ENCODE assay signal across 8 cellular contexts in the genomic region with DNA sequence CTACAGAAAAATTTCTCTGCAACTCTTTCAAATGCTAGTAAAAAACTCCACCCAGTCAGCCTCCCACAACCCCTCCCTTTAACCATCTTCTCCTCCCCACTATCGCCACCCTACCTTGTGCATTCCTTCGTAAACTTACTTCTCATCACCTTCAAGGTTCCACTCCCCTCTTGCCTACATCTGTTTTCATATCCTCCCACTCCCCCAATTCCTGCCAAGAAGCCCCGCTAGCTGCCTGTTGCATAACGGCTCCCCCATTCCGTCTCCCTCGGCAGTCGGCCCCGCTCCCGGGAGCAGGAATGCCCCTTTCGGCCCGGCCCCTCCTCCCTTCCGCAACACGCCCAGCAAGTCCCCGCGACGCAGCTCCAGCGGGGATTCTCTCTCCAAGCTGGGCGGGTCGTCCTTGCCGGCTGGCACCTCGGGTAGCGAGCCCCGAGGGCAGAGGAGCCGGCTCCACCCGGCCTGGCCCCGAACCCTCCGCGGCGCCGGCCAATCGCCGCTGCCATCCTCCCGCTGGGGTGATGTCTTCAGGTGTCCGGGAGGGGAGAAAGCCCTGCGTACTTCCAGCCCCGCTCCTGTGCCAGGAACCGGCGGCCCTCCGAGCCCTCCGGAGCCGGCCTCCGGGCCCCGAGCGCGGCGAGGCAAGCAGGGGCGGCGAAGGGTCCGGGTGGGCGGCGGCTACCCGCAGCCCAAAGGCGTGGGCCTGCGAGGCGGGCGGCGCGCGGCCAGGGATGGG. TPM values are rescaled to one million over a fixed set of nuclear protein-coding genes. Genes with fewer than 3 reads are reported as not detected.
DNase-seq lines count a peak whose midpoint lies in the region; ATAC-seq and TF ChIP-seq lines count a peak whose summit lies in the region.

No MANE protein-coding gene starts in this region.

- H3K36me3 ChIP-seq in H7 (replicated peaks; ENCODE audit: control insufficient read depth, insufficient read depth, low read length): no peaks in the 10 kb centered on the region; the same call in 1 of the 2 replicates

- DNase-seq in GM10248 (ENCODE audit: extremely low spot score) (peak; percentile 66), H7 (peak; percentile 90), LNCaP clone FGC (ENCODE audit: low read depth) (peak; percentile 49), T1000 (lab: John Stamatoyannopoulos, UW) (peak; percentile 61), astrocyte of the hippocampus (ENCODE audit: low read depth, low spot score) (peak; percentile 87), hypothalamus (lab: John Stamatoyannopoulos, UW) (peak in 45 of 51 donors; percentile 8 to 77 (median 42)), sciatic nerve (ENCODE audit: low spot score) (peak; percentile 77), GDM1 (lab: John Stamatoyannopoulos, UW) (no peak)

- ATAC-seq in sciatic nerve: peak; percentile 71

- H3K27me3 ChIP-seq in H7 (ENCODE audit: control insufficient read depth, insufficient read depth, low read length): peaks cover 5% of the 10 kb centered on the region; the same call in 1 of the 2 replicates

- intact Hi-C loops in sciatic nerve (cut with DNase I): no loop called here

- H3K4me3 ChIP-seq in H7 (ENCODE audit: insufficient read depth, low read depth, low read length): peak overlapping the region; percentile 76
- H3K4me3 ChIP-seq in LNCaP clone FGC (ENCODE audit: low read depth, low read length): peak overlapping the region; percentile 74

- CTCF ChIA-PET in GM10248 (lab: Yijun Ruan, JAX): interaction anchor here (1.0 to 2.1 kb wide), 3 partner anchors 10 to 160 kb away, joined by 3 to 5 read pairs (median 3); no protein-coding TSS in a partner anchor

- POLR2A ChIA-PET in GM10248 (lab: Yijun Ruan, JAX): interaction anchor here (0.5 to 1.0 kb wide), 3 partner anchors 11 to 202 kb away, joined by 3 to 5 read pairs (median 3); no protein-coding TSS in a partner anchor

- TF ChIP-seq CTCF in GM10248 (IDR thresholded peaks at IDR 0.05; ENCODE audit: control extremely low read depth, extremely low read depth, low read depth, missing control alignments): no peak
- no peak for TF ChIP-seq CTCF in LNCaP clone FGC (IDR thresholded peaks at IDR 0.05; ENCODE audit: control insufficient read depth, extremely low read depth, insufficient read depth)

RNA-seq across cellular contexts. Expression of a gene that starts 1.5 kb away (rescaled TPM):
- total RNA-seq in H7 (2014; rRNA removed; shearing (Covaris generic)): 5.3 and 7.3 TPM in 2 replicates
- total RNA-seq in sciatic nerve: 22.5 TPM
